In the genomic region with DNA sequence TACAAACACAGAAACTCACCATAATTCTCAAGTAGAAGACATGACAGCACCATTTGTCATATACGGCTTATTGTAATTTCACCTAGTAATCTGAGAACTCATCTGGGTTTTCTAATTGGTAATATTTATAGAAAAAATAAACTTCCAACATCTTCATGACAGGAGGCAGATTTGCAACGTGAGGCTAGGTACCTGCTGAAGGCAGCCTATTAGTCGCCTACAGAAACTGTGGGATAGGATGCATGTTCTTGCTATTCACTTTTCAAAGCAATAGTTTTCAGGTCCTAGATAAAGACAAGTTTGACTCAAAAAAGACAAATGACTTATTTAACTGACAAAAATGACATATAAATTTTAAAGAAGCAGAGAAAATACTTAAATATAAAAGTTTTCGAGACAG, we compare ENCODE assay signal across 10 cellular contexts. TPM values are rescaled to one million over a fixed set of nuclear protein-coding genes. Genes with fewer than 3 reads are reported as not detected.
"Had no signal": no experiment of that assay in that cellular context is flagged by ENCODE, and none has a peak within 500 bp of the region (broad histone marks: within the 10 kb centered on the region; RNA-seq: fewer than 3 reads in every experiment).

No MANE protein-coding gene starts in this region.

- H3K4me3 ChIP-seq: HAP-1 had no signal

- H3K27ac ChIP-seq: HL-60 had no signal

- H3K27ac Mint-ChIP-seq: HFFc6, IgD-negative memory B cell had no signal

- H3K36me3 ChIP-seq: HAP-1 had no signal

- FAIRE-seq: HepG2 had no signal

- DNase-seq: GOT3, H7, HFFc6, KBM-7 had no signal

- H3K4me1 ChIP-seq: HAP-1 had no signal

- H3K9me3 ChIP-seq: HAP-1 had no signal

- H3K4me3 Mint-ChIP-seq: HFFc6 had no signal

- ATAC-seq: HCT116, HepG2 had no signal

RNA-seq across cellular contexts. Expression of gene ZNF732, which starts 2.9 kb away (rescaled TPM):
- total RNA-seq: H7, HepG2, HFFc6, HT1080 had no signal
- polyA plus RNA-seq: HepG2 had no signal

RNA-seq across cellular contexts. Expression of gene ZNF141, which starts 35.2 kb away (rescaled TPM):
- total RNA-seq: HepG2 had no signal
- polyA plus RNA-seq: HepG2 had no signal
